Comparison of ENCODE assay signal across 1 cellular context in genomic region chr9:135751501-135751900, GRCh38.
TF ChIP-seq lines count a peak whose summit lies in the region.

No MANE protein-coding gene starts in this region.

TF ChIP-seq in WTC11, 78 proteins besides CTCF, POLR2A, EP300 and RAD21 (continued from another document):
- TF ChIP-seq, protein P1, sequence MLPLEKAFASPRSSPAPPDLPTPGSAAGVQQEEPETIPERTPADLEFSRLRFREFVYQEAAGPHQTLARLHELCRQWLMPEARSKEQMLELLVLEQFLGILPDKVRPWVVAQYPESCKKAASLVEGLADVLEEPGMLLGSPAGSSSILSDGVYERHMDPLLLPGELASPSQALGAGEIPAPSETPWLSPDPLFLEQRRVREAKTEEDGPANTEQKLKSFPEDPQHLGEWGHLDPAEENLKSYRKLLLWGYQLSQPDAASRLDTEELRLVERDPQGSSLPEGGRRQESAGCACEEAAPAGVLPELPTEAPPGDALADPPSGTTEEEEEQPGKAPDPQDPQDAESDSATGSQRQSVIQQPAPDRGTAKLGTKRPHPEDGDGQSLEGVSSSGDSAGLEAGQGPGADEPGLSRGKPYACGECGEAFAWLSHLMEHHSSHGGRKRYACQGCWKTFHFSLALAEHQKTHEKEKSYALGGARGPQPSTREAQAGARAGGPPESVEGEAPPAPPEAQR (CRISPR knock-in tag; IDR thresholded peaks at IDR 0.05) = no peak
- no peak for TF ChIP-seq STAT6 (CRISPR knock-in tag; conservative IDR thresholded peaks at IDR 0.05; ENCODE audit: low read depth)
- no peak for TF ChIP-seq SMAD3 (CRISPR knock-in tag; IDR thresholded peaks at IDR 0.05; ENCODE audit: borderline replicate concordance)
- TF ChIP-seq ERG (CRISPR knock-in tag; IDR thresholded peaks at IDR 0.05) = no peak
- no peak for TF ChIP-seq ZNF512 (CRISPR knock-in tag; IDR thresholded peaks at IDR 0.05; ENCODE audit: borderline replicate concordance)
- TF ChIP-seq, protein P2, sequence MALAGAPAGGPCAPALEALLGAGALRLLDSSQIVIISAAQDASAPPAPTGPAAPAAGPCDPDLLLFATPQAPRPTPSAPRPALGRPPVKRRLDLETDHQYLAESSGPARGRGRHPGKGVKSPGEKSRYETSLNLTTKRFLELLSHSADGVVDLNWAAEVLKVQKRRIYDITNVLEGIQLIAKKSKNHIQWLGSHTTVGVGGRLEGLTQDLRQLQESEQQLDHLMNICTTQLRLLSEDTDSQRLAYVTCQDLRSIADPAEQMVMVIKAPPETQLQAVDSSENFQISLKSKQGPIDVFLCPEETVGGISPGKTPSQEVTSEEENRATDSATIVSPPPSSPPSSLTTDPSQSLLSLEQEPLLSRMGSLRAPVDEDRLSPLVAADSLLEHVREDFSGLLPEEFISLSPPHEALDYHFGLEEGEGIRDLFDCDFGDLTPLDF (CRISPR knock-in tag; IDR thresholded peaks at IDR 0.05) = no peak
